In the genomic region with DNA sequence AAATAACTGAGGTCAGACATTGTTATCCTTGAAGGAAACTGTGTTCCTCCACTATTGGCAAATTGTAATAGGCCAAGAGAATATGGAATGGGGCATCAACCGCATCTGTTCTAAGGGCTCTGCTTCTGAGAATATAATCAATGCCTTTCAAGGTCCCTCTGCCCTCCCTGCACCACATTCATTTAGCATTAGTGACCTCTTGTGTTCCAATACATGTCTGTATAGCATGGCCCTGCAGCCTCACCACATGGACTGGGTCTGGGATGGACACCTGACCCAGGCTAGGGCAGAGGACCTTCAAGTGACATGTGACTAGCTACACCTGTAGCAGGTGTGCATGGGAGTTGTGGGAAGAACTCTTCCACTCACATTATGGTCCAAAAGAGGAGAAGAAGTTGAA, we compare ENCODE assay signal across 20 cellular contexts. TPM values are rescaled to one million over a fixed set of nuclear protein-coding genes. Genes with fewer than 3 reads are reported as not detected.
A peak's percentile ranks its signal among the peaks of the same experiment; 100 is the strongest.
DNase-seq lines count a peak whose midpoint lies in the region; ATAC-seq, FAIRE-seq and TF ChIP-seq lines count a peak whose summit lies in the region.
"Had no signal": no experiment of that assay in that cellular context is flagged by ENCODE, and none has a peak within 500 bp of the region (broad histone marks: within the 10 kb centered on the region; RNA-seq: fewer than 3 reads in every experiment).

No MANE protein-coding gene starts in this region.

- POLR2A ChIA-PET in HepG2 (lab: Yijun Ruan, JAX) (no interaction called here), HEK293T (lab: Yijun Ruan, JAX) (no interaction called here)

- CTCF ChIA-PET in HepG2 (lab: Yijun Ruan, JAX; ENCODE audit: low intra/inter-chr PET ratio, low total read pairs) (no interaction called here), HEK293T (lab: Yijun Ruan, JAX) (no interaction called here)

- peaks cover 13 to 27% of the 10 kb centered on the region in 2 donors for H3K4me1 Mint-ChIP-seq in stimulated activated naive B cell treated with anti-CD40 and anti-IgM and Interleukin-4, amounts not matched to agents 10 μg/mL and 1 μg/mL and 100 μg/mL, for 72 hours

- BruUV-seq in HepG2 (replicated peaks; lab: Mats Ljungman, UMichigan), result no TSS peak

- H3K9me3 ChIP-seq in HepG2 (ENCODE audit: low read length), result peaks cover 18% of the 10 kb centered on the region
- no peaks in the 10 kb centered on the region for H3K9me3 ChIP-seq in right lobe of liver
- H3K9me3 ChIP-seq in osteoblast (ENCODE audit: low read depth, low read length), result no peaks in the 10 kb centered on the region
- H3K9me3 ChIP-seq in left lung, result peaks cover 0 to 7% of the 10 kb centered on the region in 2 donors

- H3K36me3 ChIP-seq in HepG2 (replicated peaks in 1 of 2; ENCODE audit: control insufficient read depth in 1 of 2, insufficient read depth in 2 of 2, low read length in 2 of 2) (no peaks in the 10 kb centered on the region; a peak in 1 of 5 replicates), right lobe of liver (peaks cover 0 to 7% (median 2%) of the 10 kb centered on the region in 4 donors), osteoblast (ENCODE audit: insufficient read depth, low read length) (no peaks in the 10 kb centered on the region), left lung (peaks cover 0 to 19% of the 10 kb centered on the region in 2 donors)
- H3K36me3 ChIP-seq: HAP-1 had no signal

- H3K4me3 ChIP-seq in HepG2 (replicated peaks in 1 of 3; ENCODE audit: insufficient read depth in 1 of 3, low read depth in 2 of 3, low read length in 3 of 3), result no peak overlapping the region
- no peak overlapping the region for H3K4me3 ChIP-seq in right lobe of liver
- H3K4me3 ChIP-seq in osteoblast (ENCODE audit: insufficient read depth, low read length), result no peak overlapping the region
- no peak overlapping the region for H3K4me3 ChIP-seq in left lung
- H3K4me3 ChIP-seq: BLaER1, HAP-1 had no signal

- no peak overlapping the region for H3K4me3 Mint-ChIP-seq in stimulated activated naive B cell treated with anti-CD40 and anti-IgM and Interleukin-4, amounts not matched to agents 10 μg/mL and 1 μg/mL and 100 μg/mL, for 72 hours
- H3K4me3 Mint-ChIP-seq: B cell; CD4-positive, alpha-beta T cell had no signal

- intact Hi-C loops in HepG2 (cut with micrococcal nuclease; ENCODE audit: unreplicated experiment) (loop anchor here (1.0 kb wide), 1 partner anchor 75 kb away; no protein-coding TSS in a partner anchor), right lobe of liver (cut with DNase I) (no loop called here), left lung (cut with DNase I) (no loop called here)

- H3K27ac Mint-ChIP-seq in stimulated activated naive B cell treated with anti-CD40 and anti-IgM and Interleukin-4, amounts not matched to agents 10 μg/mL and 1 μg/mL and 100 μg/mL, for 72 hours, result peak overlapping the region; percentile 26
- H3K27ac Mint-ChIP-seq: B cell; CD4-positive, alpha-beta T cell had no signal

- peak; percentile 56 for TF ChIP-seq CTCF in HepG2 (CRISPR knock-in tag; IDR thresholded peaks at IDR 0.05)
- TF ChIP-seq CTCF in right lobe of liver (IDR thresholded peaks at IDR 0.05), result no peak
- TF ChIP-seq CTCF in osteoblast (IDR thresholded peaks at IDR 0.05; ENCODE audit: extremely low read depth, low read depth, low read length), result no peak
- TF ChIP-seq CTCF in left lung (IDR thresholded peaks at IDR 0.05), result no peak

- peaks cover 15 to 20% of the 10 kb centered on the region in 2 donors for H3K9me3 Mint-ChIP-seq in stimulated activated naive B cell treated with anti-CD40 and anti-IgM and Interleukin-4, amounts not matched to agents 10 μg/mL and 1 μg/mL and 100 μg/mL, for 72 hours

- no peaks in the 10 kb centered on the region; a peak in 1 of 5 replicates for H3K27me3 ChIP-seq in HepG2 (ENCODE audit: control insufficient read depth in 1 of 2, insufficient read depth in 2 of 2, low read length in 2 of 2)
- H3K27me3 ChIP-seq in right lobe of liver, result no peaks in the 10 kb centered on the region
- H3K27me3 ChIP-seq in osteoblast (ENCODE audit: insufficient read depth, low read length), result no peaks in the 10 kb centered on the region
- H3K27me3 ChIP-seq in left lung, result no peaks in the 10 kb centered on the region
- H3K27me3 ChIP-seq: BLaER1 had no signal

- in situ Hi-C loops in HepG2 (cut with HindIII; ENCODE audit: extremely low pct_ligation_motif_present, low pct_unique_long_range_greater_than_20kb), result no loop called here

- H4K20me1 ChIP-seq in HepG2 (ENCODE audit: insufficient read depth, low read length), result no peaks in the 10 kb centered on the region
- H4K20me1 ChIP-seq in osteoblast (ENCODE audit: insufficient read depth, low read length), result no peaks in the 10 kb centered on the region

- no peak for TF ChIP-seq EP300 in HepG2 (IDR thresholded peaks at IDR 0.05; ENCODE audit: low read depth in 2 of 2, low read length in 2 of 2)
- no peak for TF ChIP-seq EP300 in HepG2 (CRISPR knock-in tag; IDR thresholded peaks at IDR 0.05; ENCODE audit: borderline replicate concordance)

- peaks cover 41 to 62% of the 10 kb centered on the region in 2 donors for H3K36me3 Mint-ChIP-seq in stimulated activated naive B cell treated with anti-CD40 and anti-IgM and Interleukin-4, amounts not matched to agents 10 μg/mL and 1 μg/mL and 100 μg/mL, for 72 hours

- 0 out of 3 replicates have a peak, but pooled peaks have one; percentile 5 for ATAC-seq in HepG2
- no peak for ATAC-seq in right lobe of liver
- no peak for ATAC-seq in stimulated activated naive B cell treated with anti-CD40 and anti-IgM and Interleukin-4, amounts not matched to agents 10 μg/mL and 1 μg/mL and 100 μg/mL, for 72 hours (replicated peaks)
- ATAC-seq in left lung, result no peak

- FAIRE-seq in HepG2 (lab: Jason Lieb, UNC), result no peak
- FAIRE-seq: A204.1, G401.6, GM12892, H54 had no signal

- H3K27ac ChIP-seq in HepG2 (ENCODE audit: extremely low read length, insufficient read depth, low read length) (no peak overlapping the region), right lobe of liver (no peak overlapping the region), osteoblast (ENCODE audit: low read depth, low read length) (no peak overlapping the region), left lung (no peak overlapping the region)
- H3K27ac ChIP-seq: 22Rv1, BLaER1, C4-2B had no signal

- TF ChIP-seq RAD21 in HepG2 (CRISPR knock-in tag; IDR thresholded peaks at IDR 0.05), result no peak

- H3K4me2 ChIP-seq in HepG2 (ENCODE audit: low read depth, low read length) (no peak overlapping the region), osteoblast (ENCODE audit: insufficient read depth, low read length) (no peak overlapping the region)
- H3K4me2 ChIP-seq: BLaER1 had no signal

- WGBS in HepG2 (ENCODE audit: low lambda C conversion rate), result 67% methylated on average over 1 of the region's 1 CpG
- no CpG with 5 or more reads among the region's 1 CpG for WGBS in right lobe of liver (ENCODE audit: insufficient coverage, low coverage, low lambda C conversion rate, missing lambda C conversion rate)

- TF ChIP-seq POLR2A in HepG2 (IDR thresholded peaks at IDR 0.05; ENCODE audit: insufficient read depth in 1 of 2, low read depth in 2 of 2, low read length in 2 of 2) (no peak), right lobe of liver (IDR thresholded peaks at IDR 0.05) (no peak)

- H2AFZ ChIP-seq in HepG2 (ENCODE audit: low read length), result no peak overlapping the region
- no peak overlapping the region for H2AFZ ChIP-seq in osteoblast (ENCODE audit: low read length)

- H3K9ac ChIP-seq in HepG2 (ENCODE audit: insufficient read depth, low read depth, low read length), result no peak overlapping the region
- H3K9ac ChIP-seq: BLaER1 had no signal

- H3K4me1 ChIP-seq in HepG2 (ENCODE audit: insufficient read depth, low read length) (peaks cover 48% of the 10 kb centered on the region), right lobe of liver (peaks cover 0 to 9% (median 0%) of the 10 kb centered on the region in 4 donors), osteoblast (ENCODE audit: insufficient read depth, low read length) (peaks cover 16% of the 10 kb centered on the region), left lung (peaks cover 6 to 7% of the 10 kb centered on the region in 2 donors)

- no peaks in the 10 kb centered on the region for H3K27me3 Mint-ChIP-seq in stimulated activated naive B cell treated with anti-CD40 and anti-IgM and Interleukin-4, amounts not matched to agents 10 μg/mL and 1 μg/mL and 100 μg/mL, for 72 hours
- H3K27me3 Mint-ChIP-seq: B cell; CD4-positive, alpha-beta T cell had no signal

- DNase-seq in HepG2 (ENCODE audit: low spot score) (peak; percentile 21), right lobe of liver (no peak), HEK293T (ENCODE audit: extremely low spot score) (no peak), osteoblast (ENCODE audit: insufficient read length, low spot score, missing footprints) (no peak), left lung (no peak)
- no peak for DNase-seq in stimulated activated naive B cell treated with anti-CD40 and anti-IgM and Interleukin-4, amounts not matched to agents 10 μg/mL and 1 μg/mL and 100 μg/mL, for 72 hours
- DNase-seq: CD4-positive, alpha-beta T cell; COR-L47; DMS153; DND-41; GOT3 had no signal

- H3K79me2 ChIP-seq in HepG2 (ENCODE audit: insufficient read depth, low read length), result no peaks in the 10 kb centered on the region
- H3K79me2 ChIP-seq in osteoblast (ENCODE audit: insufficient read depth, low read length), result no peaks in the 10 kb centered on the region

RNA-seq across cellular contexts. Expression of a gene that starts 14.2 kb away (rescaled TPM):
- total RNA-seq in HepG2 (2016; rRNA removed; fragmentation: Illumina TruSeq; extraction: Trizol) (8.1 and 13.3 TPM in 2 replicates), right lobe of liver (10 to 100 TPM in 4 of 6 experiments, 1 to 10 TPM in 2; 9.0 to 15.9 (median 10.6) TPM), osteoblast (25.3 and 26.2 TPM in 2 replicates), left lung (10 to 100 TPM; 48.0 to 54.5 TPM)
- total RNA-seq in HepG2 (2016; cell fraction: cytosol; rRNA removed; fragmentation: Illumina TruSeq; extraction: Trizol; ENCODE audit: low read depth), result 3.0 and 3.2 TPM in 2 replicates
- 8.0 and 11.8 TPM in 2 replicates for total RNA-seq in HepG2 (2016; cell fraction: insoluble cytoplasmic fraction; rRNA removed; fragmentation: Illumina TruSeq; extraction: Trizol)
- total RNA-seq in HepG2 (2016; cell fraction: membrane; rRNA removed; fragmentation: Illumina TruSeq; extraction: Trizol), result 7.8 and 8.0 TPM in 2 replicates
- 15.9 and 17.1 TPM in 2 replicates for total RNA-seq in HepG2 (2016; cell fraction: nucleus; rRNA removed; fragmentation: Illumina TruSeq; extraction: Trizol)
- polyA plus RNA-seq in HepG2 (2011; rRNA removed), result 14.0 and 17.0 TPM in 2 replicates
- polyA plus RNA-seq in HepG2 (2011; cell fraction: cytosol; rRNA removed), result 6.9 and 9.3 TPM in 2 replicates
- polyA plus RNA-seq in HepG2 (2011; cell fraction: nucleus; rRNA removed), result 29.0 and 46.1 TPM in 2 replicates
- polyA plus RNA-seq in HepG2 (2012), result 9.4 and 11.5 TPM in 2 replicates
- polyA plus RNA-seq in HepG2 (2016; cell fraction: cytosol; fragmentation: Illumina TruSeq; extraction: Trizol; ENCODE audit: low read depth), result 0.54 and 0.75 TPM in 2 replicates
- polyA plus RNA-seq in HepG2 (2016; cell fraction: insoluble cytoplasmic fraction; fragmentation: Illumina TruSeq; extraction: Trizol; ENCODE audit: low read depth), result 4.6 and 4.8 TPM in 2 replicates
- 2.4 and 2.5 TPM in 2 replicates for polyA plus RNA-seq in HepG2 (2016; cell fraction: membrane; fragmentation: Illumina TruSeq; extraction: Trizol; ENCODE audit: low read depth)
- polyA plus RNA-seq in HepG2 (2016; cell fraction: nucleus; fragmentation: Illumina TruSeq; extraction: Trizol; ENCODE audit: insufficient read depth, low read depth), result 27.2 and 30.6 TPM in 2 replicates
- polyA minus RNA-seq in HepG2 (2011; rRNA and poly(A)+ RNA removed; ENCODE audit: low replicate concordance), result 46.1 and 68.9 TPM in 2 replicates
- 8.0 and 8.9 TPM in 2 replicates for polyA minus RNA-seq in HepG2 (2011; cell fraction: cytosol; rRNA and poly(A)+ RNA removed)
- 17.8 and 27.4 TPM in 2 replicates for polyA minus RNA-seq in HepG2 (2011; cell fraction: nucleus; rRNA and poly(A)+ RNA removed)

RNA-seq across cellular contexts. Expression of a gene that starts 24.0 kb away (rescaled TPM):
- total RNA-seq in HepG2 (2016; rRNA removed; fragmentation: Illumina TruSeq; extraction: Trizol), result 2.9 and 4.3 TPM in 2 replicates
- total RNA-seq in HepG2 (2016; cell fraction: cytosol; rRNA removed; fragmentation: Illumina TruSeq; extraction: Trizol; ENCODE audit: low read depth), result 1.1 and 1.8 TPM in 2 replicates
- total RNA-seq in HepG2 (2016; cell fraction: insoluble cytoplasmic fraction; rRNA removed; fragmentation: Illumina TruSeq; extraction: Trizol), result 4.0 and 5.3 TPM in 2 replicates
- 1.1 and 2.7 TPM in 2 replicates for total RNA-seq in HepG2 (2016; cell fraction: membrane; rRNA removed; fragmentation: Illumina TruSeq; extraction: Trizol)
- total RNA-seq in HepG2 (2016; cell fraction: nucleus; rRNA removed; fragmentation: Illumina TruSeq; extraction: Trizol), result 10.3 and 12.7 TPM in 2 replicates
- 5.0 and 6.3 TPM in 2 replicates for polyA plus RNA-seq in HepG2 (2011; rRNA removed)
- polyA plus RNA-seq in HepG2 (2011; cell fraction: cytosol; rRNA removed), result 2.3 and 3.7 TPM in 2 replicates
- 12.9 and 22.9 TPM in 2 replicates for polyA plus RNA-seq in HepG2 (2011; cell fraction: nucleus; rRNA removed)
- 3.7 and 5.2 TPM in 2 replicates for polyA plus RNA-seq in HepG2 (2012)
- 0.26 and 0.36 TPM in 2 replicates for polyA plus RNA-seq in HepG2 (2016; cell fraction: cytosol; fragmentation: Illumina TruSeq; extraction: Trizol; ENCODE audit: low read depth)
- polyA plus RNA-seq in HepG2 (2016; cell fraction: insoluble cytoplasmic fraction; fragmentation: Illumina TruSeq; extraction: Trizol; ENCODE audit: low read depth), result 1.9 and 2.2 TPM in 2 replicates
- 0.65 and 0.73 TPM in 2 replicates for polyA plus RNA-seq in HepG2 (2016; cell fraction: membrane; fragmentation: Illumina TruSeq; extraction: Trizol; ENCODE audit: low read depth)
- polyA plus RNA-seq in HepG2 (2016; cell fraction: nucleus; fragmentation: Illumina TruSeq; extraction: Trizol; ENCODE audit: insufficient read depth, low read depth), result 13.4 and 14.1 TPM in 2 replicates
- 8.0 and 29.3 TPM in 2 replicates for polyA minus RNA-seq in HepG2 (2011; rRNA and poly(A)+ RNA removed; ENCODE audit: low replicate concordance)
- 1.1 and 1.4 TPM in 2 replicates for polyA minus RNA-seq in HepG2 (2011; cell fraction: cytosol; rRNA and poly(A)+ RNA removed)
- 10.0 and 27.5 TPM in 2 replicates for polyA minus RNA-seq in HepG2 (2011; cell fraction: nucleus; rRNA and poly(A)+ RNA removed)
- total RNA-seq in right lobe of liver, result 10 to 100 TPM in 3 of 6 experiments, 1 to 10 TPM in 3; 5.2 to 13.8 (median 9.1) TPM
- 21.5 and 21.7 TPM in 2 replicates for total RNA-seq in osteoblast
- 10 to 100 TPM; 41.1 to 54.7 TPM for total RNA-seq in left lung

RNA-seq across cellular contexts. Expression of a gene that starts 33.4 kb away (rescaled TPM):
- total RNA-seq in HepG2 (2016; rRNA removed; fragmentation: Illumina TruSeq; extraction: Trizol) (6.0 and 12.2 TPM in 2 replicates), right lobe of liver (1 to 10 TPM; 1.9 to 5.3 (median 3.7) TPM), osteoblast (16.3 and 17.4 TPM in 2 replicates), left lung (10 to 100 TPM; 16.6 to 21.0 TPM)
- 2.6 and 2.7 TPM in 2 replicates for total RNA-seq in HepG2 (2016; cell fraction: cytosol; rRNA removed; fragmentation: Illumina TruSeq; extraction: Trizol; ENCODE audit: low read depth)
- 5.9 and 11.3 TPM in 2 replicates for total RNA-seq in HepG2 (2016; cell fraction: insoluble cytoplasmic fraction; rRNA removed; fragmentation: Illumina TruSeq; extraction: Trizol)
- 3.3 and 3.6 TPM in 2 replicates for total RNA-seq in HepG2 (2016; cell fraction: membrane; rRNA removed; fragmentation: Illumina TruSeq; extraction: Trizol)
- total RNA-seq in HepG2 (2016; cell fraction: nucleus; rRNA removed; fragmentation: Illumina TruSeq; extraction: Trizol), result 18.5 and 19.7 TPM in 2 replicates
- 10.8 and 15.4 TPM in 2 replicates for polyA plus RNA-seq in HepG2 (2011; rRNA removed)
- 8.1 and 9.6 TPM in 2 replicates for polyA plus RNA-seq in HepG2 (2011; cell fraction: cytosol; rRNA removed)
- 24.5 and 30.2 TPM in 2 replicates for polyA plus RNA-seq in HepG2 (2011; cell fraction: nucleus; rRNA removed)
- polyA plus RNA-seq in HepG2 (2012), result 8.5 and 8.6 TPM in 2 replicates
- 0.77 and 0.96 TPM in 2 replicates for polyA plus RNA-seq in HepG2 (2016; cell fraction: cytosol; fragmentation: Illumina TruSeq; extraction: Trizol; ENCODE audit: low read depth)
- 4.7 and 5.5 TPM in 2 replicates for polyA plus RNA-seq in HepG2 (2016; cell fraction: insoluble cytoplasmic fraction; fragmentation: Illumina TruSeq; extraction: Trizol; ENCODE audit: low read depth)
- polyA plus RNA-seq in HepG2 (2016; cell fraction: membrane; fragmentation: Illumina TruSeq; extraction: Trizol; ENCODE audit: low read depth), result 1.7 and 2.0 TPM in 2 replicates
- polyA plus RNA-seq in HepG2 (2016; cell fraction: nucleus; fragmentation: Illumina TruSeq; extraction: Trizol; ENCODE audit: insufficient read depth, low read depth), result 17.6 and 22.8 TPM in 2 replicates
- 2.5 and 22.6 TPM in 2 replicates for polyA minus RNA-seq in HepG2 (2011; rRNA and poly(A)+ RNA removed; ENCODE audit: low replicate concordance)
- polyA minus RNA-seq in HepG2 (2011; cell fraction: cytosol; rRNA and poly(A)+ RNA removed), result 6.1 and 6.4 TPM in 2 replicates
- polyA minus RNA-seq in HepG2 (2011; cell fraction: nucleus; rRNA and poly(A)+ RNA removed), result 29.2 and 34.7 TPM in 2 replicates

RNA-seq across cellular contexts. Expression of a gene that starts 41.5 kb away (rescaled TPM):
- 9.1 and 16.4 TPM in 2 replicates for total RNA-seq in HepG2 (2016; rRNA removed; fragmentation: Illumina TruSeq; extraction: Trizol)
- total RNA-seq in HepG2 (2016; cell fraction: cytosol; rRNA removed; fragmentation: Illumina TruSeq; extraction: Trizol; ENCODE audit: low read depth), result 2.8 and 3.8 TPM in 2 replicates
- 9.2 and 15.3 TPM in 2 replicates for total RNA-seq in HepG2 (2016; cell fraction: insoluble cytoplasmic fraction; rRNA removed; fragmentation: Illumina TruSeq; extraction: Trizol)
- 5.5 and 6.0 TPM in 2 replicates for total RNA-seq in HepG2 (2016; cell fraction: membrane; rRNA removed; fragmentation: Illumina TruSeq; extraction: Trizol)
- 18.6 and 21.3 TPM in 2 replicates for total RNA-seq in HepG2 (2016; cell fraction: nucleus; rRNA removed; fragmentation: Illumina TruSeq; extraction: Trizol)
- 30.4 and 35.0 TPM in 2 replicates for polyA plus RNA-seq in HepG2 (2011; rRNA removed)
- polyA plus RNA-seq in HepG2 (2011; cell fraction: cytosol; rRNA removed), result 23.7 and 28.2 TPM in 2 replicates
- 33.3 and 38.3 TPM in 2 replicates for polyA plus RNA-seq in HepG2 (2011; cell fraction: nucleus; rRNA removed)
- 18.7 and 23.0 TPM in 2 replicates for polyA plus RNA-seq in HepG2 (2012)
- 2.6 and 3.2 TPM in 2 replicates for polyA plus RNA-seq in HepG2 (2016; cell fraction: cytosol; fragmentation: Illumina TruSeq; extraction: Trizol; ENCODE audit: low read depth)
- 11.1 TPM in 2 replicates for polyA plus RNA-seq in HepG2 (2016; cell fraction: insoluble cytoplasmic fraction; fragmentation: Illumina TruSeq; extraction: Trizol; ENCODE audit: low read depth)
- 3.3 and 3.5 TPM in 2 replicates for polyA plus RNA-seq in HepG2 (2016; cell fraction: membrane; fragmentation: Illumina TruSeq; extraction: Trizol; ENCODE audit: low read depth)
- polyA plus RNA-seq in HepG2 (2016; cell fraction: nucleus; fragmentation: Illumina TruSeq; extraction: Trizol; ENCODE audit: insufficient read depth, low read depth), result 49.0 and 49.2 TPM in 2 replicates
- 23.9 and 31.6 TPM in 2 replicates for polyA minus RNA-seq in HepG2 (2011; rRNA and poly(A)+ RNA removed; ENCODE audit: low replicate concordance)
- polyA minus RNA-seq in HepG2 (2011; cell fraction: cytosol; rRNA and poly(A)+ RNA removed), result 10.4 and 12.6 TPM in 2 replicates
- polyA minus RNA-seq in HepG2 (2011; cell fraction: nucleus; rRNA and poly(A)+ RNA removed), result 25.0 and 37.0 TPM in 2 replicates
- 1 to 10 TPM; 3.6 to 8.3 (median 5.2) TPM for total RNA-seq in right lobe of liver
- 10.5 and 11.5 TPM in 2 replicates for total RNA-seq in osteoblast
- 10 to 100 TPM; 17.5 to 34.7 TPM for total RNA-seq in left lung

RNA-seq across cellular contexts. Expression of a gene that starts 51.3 kb away (rescaled TPM):
- total RNA-seq in HepG2 (2016; rRNA removed; fragmentation: Illumina TruSeq; extraction: Trizol), result 18.9 and 21.3 TPM in 2 replicates
- 3.4 and 4.3 TPM in 2 replicates for total RNA-seq in HepG2 (2016; cell fraction: cytosol; rRNA removed; fragmentation: Illumina TruSeq; extraction: Trizol; ENCODE audit: low read depth)
- total RNA-seq in HepG2 (2016; cell fraction: insoluble cytoplasmic fraction; rRNA removed; fragmentation: Illumina TruSeq; extraction: Trizol), result 17.8 and 20.4 TPM in 2 replicates
- total RNA-seq in HepG2 (2016; cell fraction: membrane; rRNA removed; fragmentation: Illumina TruSeq; extraction: Trizol), result 13.3 and 13.9 TPM in 2 replicates
- total RNA-seq in HepG2 (2016; cell fraction: nucleus; rRNA removed; fragmentation: Illumina TruSeq; extraction: Trizol), result 16.6 and 20.6 TPM in 2 replicates
- polyA plus RNA-seq in HepG2 (2011; rRNA removed), result 36.2 and 36.3 TPM in 2 replicates
- polyA plus RNA-seq in HepG2 (2011; cell fraction: cytosol; rRNA removed), result 28.2 and 31.2 TPM in 2 replicates
- polyA plus RNA-seq in HepG2 (2011; cell fraction: nucleus; rRNA removed), result 36.5 and 54.5 TPM in 2 replicates
- polyA plus RNA-seq in HepG2 (2012), result 22.7 and 24.1 TPM in 2 replicates
- polyA plus RNA-seq in HepG2 (2016; cell fraction: cytosol; fragmentation: Illumina TruSeq; extraction: Trizol; ENCODE audit: low read depth), result 3.2 and 3.3 TPM in 2 replicates
- polyA plus RNA-seq in HepG2 (2016; cell fraction: insoluble cytoplasmic fraction; fragmentation: Illumina TruSeq; extraction: Trizol; ENCODE audit: low read depth), result 14.2 and 14.4 TPM in 2 replicates
- polyA plus RNA-seq in HepG2 (2016; cell fraction: membrane; fragmentation: Illumina TruSeq; extraction: Trizol; ENCODE audit: low read depth), result 8.3 and 9.3 TPM in 2 replicates
- polyA plus RNA-seq in HepG2 (2016; cell fraction: nucleus; fragmentation: Illumina TruSeq; extraction: Trizol; ENCODE audit: insufficient read depth, low read depth), result 33.8 and 37.9 TPM in 2 replicates
- polyA minus RNA-seq in HepG2 (2011; rRNA and poly(A)+ RNA removed; ENCODE audit: low replicate concordance), result 35.9 and 51.8 TPM in 2 replicates
- polyA minus RNA-seq in HepG2 (2011; cell fraction: cytosol; rRNA and poly(A)+ RNA removed), result 12.0 and 17.2 TPM in 2 replicates
- 21.9 and 35.8 TPM in 2 replicates for polyA minus RNA-seq in HepG2 (2011; cell fraction: nucleus; rRNA and poly(A)+ RNA removed)
- 10 to 100 TPM in 5 of 6 experiments, 1 to 10 TPM in 1; 7.7 to 21.6 (median 15.4) TPM for total RNA-seq in right lobe of liver
- 24.2 and 25.0 TPM in 2 replicates for total RNA-seq in osteoblast
- 10 to 100 TPM; 72.7 to 96.4 TPM for total RNA-seq in left lung
